In the genomic region with DNA sequence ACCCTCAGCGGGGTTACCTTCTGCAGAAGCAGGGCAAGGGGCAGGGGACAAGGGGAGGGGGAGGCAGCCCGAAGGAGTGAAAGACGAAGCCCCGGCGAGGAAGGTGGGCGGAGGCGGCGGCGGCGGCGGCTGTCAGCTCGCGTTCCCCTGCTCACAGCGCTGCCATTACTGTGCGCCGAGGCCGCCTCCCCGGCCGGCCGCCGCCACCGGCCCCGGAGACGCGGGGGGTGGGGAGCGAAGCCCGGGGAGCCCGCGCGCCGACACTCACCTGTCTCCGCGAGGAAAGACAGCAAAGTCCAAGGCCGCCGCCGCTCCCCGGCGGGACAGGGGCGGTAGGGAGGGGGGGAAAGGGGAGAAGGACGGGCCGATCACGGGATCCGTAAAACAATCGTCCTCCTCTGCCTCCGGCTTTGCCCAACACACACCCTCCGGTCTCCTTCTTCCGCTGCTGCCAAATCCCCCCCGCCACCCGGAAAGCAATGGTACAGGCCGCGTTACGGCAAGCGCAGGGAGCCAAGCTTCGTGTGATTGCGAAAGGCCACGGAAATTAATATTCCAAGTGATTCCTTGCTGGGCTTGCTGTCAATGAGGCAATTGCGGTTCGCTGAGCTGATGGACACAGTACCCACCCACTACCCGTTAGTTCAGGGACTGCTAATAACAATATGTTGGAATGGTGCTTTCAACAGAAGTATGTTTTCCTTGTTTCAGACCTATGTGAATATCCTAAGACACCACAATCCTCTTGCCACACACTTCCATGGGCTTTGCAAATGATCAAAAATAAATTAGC, we compare ENCODE assay signal across 8 cellular contexts. TPM values are rescaled to one million over a fixed set of nuclear protein-coding genes. Genes with fewer than 3 reads are reported as not detected.
DNase-seq lines count a peak whose midpoint lies in the region; ATAC-seq and TF ChIP-seq lines count a peak whose summit lies in the region.

A gene (minus strand): TSS at position 180 of the 793 bp plus-strand sequence. CDS start 19,024 bp downstream, outside the sequence.

- peaks cover 7% of the 10 kb centered on the region for H3K9me3 Mint-ChIP-seq in activated CD4-positive, alpha-beta T cell treated with anti-CD3 and anti-CD28 coated beads, Interleukin-2, amount 10 ng/mL, durations not matched to agents 24 days and 14 days

- H3K27me3 ChIP-seq in BJ (ENCODE audit: control insufficient read depth, insufficient read depth, low read length): no peaks in the 10 kb centered on the region

- TF ChIP-seq CTCF in BJ (IDR thresholded peaks at IDR 0.05; ENCODE audit: insufficient read depth, low read depth, low read length) (no peak), coronary artery (IDR thresholded peaks at IDR 0.05) (no peak)

- POLR2A ChIA-PET in BJ (lab: Charles Lee): interaction anchor here (0.6 kb wide), 1 partner anchor 29 kb away, joined by 3 read pairs; no protein-coding TSS in a partner anchor

- H3K27me3 Mint-ChIP-seq in activated CD4-positive, alpha-beta T cell treated with anti-CD3 and anti-CD28 coated beads, Interleukin-2, amount 10 ng/mL, durations not matched to agents 24 days and 14 days: peaks cover 5% of the 10 kb centered on the region

- peak within 1 kb of the TSS; percentile 97 for H3K27ac Mint-ChIP-seq in activated CD4-positive, alpha-beta T cell treated with anti-CD3 and anti-CD28 coated beads, Interleukin-2, amount 10 ng/mL, durations not matched to agents 24 days and 14 days

- H3K4me3 ChIP-seq in BJ (ENCODE audit: low read depth, low read length) (peak within 1 kb of the TSS; percentile 98), coronary artery (peak within 1 kb of the TSS; percentile 89)

- peaks cover 11% of the 10 kb centered on the region for H3K36me3 Mint-ChIP-seq in activated CD4-positive, alpha-beta T cell treated with anti-CD3 and anti-CD28 coated beads, Interleukin-2, amount 10 ng/mL, durations not matched to agents 24 days and 14 days (ENCODE audit: low read depth)

- intact Hi-C loops in activated CD4-positive, alpha-beta T cell treated with anti-CD3 and anti-CD28 coated beads, Interleukin-2, amount 10 ng/mL, durations not matched to agents 24 days and 14 days (cut with micrococcal nuclease): loop anchor here (1.0 kb wide), 3 partner anchors 36 to 106 kb away; a partner anchor contains a TSS
- intact Hi-C loops in left colon (cut with DNase I, micrococcal nuclease): no loop called here

- peak within 1 kb of the TSS; percentile 84 for H3K4me3 Mint-ChIP-seq in activated CD4-positive, alpha-beta T cell treated with anti-CD3 and anti-CD28 coated beads, Interleukin-2, amount 10 ng/mL, durations not matched to agents 24 days and 14 days

- peak within 1 kb of the TSS; percentile 77 to 97 for H3K27ac ChIP-seq in coronary artery

- ATAC-seq in GM19324 (IDR thresholded peaks at IDR 0.05; ENCODE audit: low FRiP score, unreplicated experiment) (peak; percentile 96), HG03460 (IDR thresholded peaks at IDR 0.05; ENCODE audit: unreplicated experiment) (peak; percentile 92), left colon (peak; percentile 97)

- H3K36me3 ChIP-seq in BJ (ENCODE audit: control insufficient read depth, insufficient read depth, low read length): no peaks in the 10 kb centered on the region

- CTCF ChIA-PET in BJ (lab: Yijun Ruan, JAX): interaction anchor here (0.6 kb wide), 1 partner anchor 15 kb away, joined by 4 read pairs; no protein-coding TSS in a partner anchor

- peaks cover 40% of the 10 kb centered on the region for H3K4me1 Mint-ChIP-seq in activated CD4-positive, alpha-beta T cell treated with anti-CD3 and anti-CD28 coated beads, Interleukin-2, amount 10 ng/mL, durations not matched to agents 24 days and 14 days

- DNase-seq in BJ (ENCODE audit: low read depth) (peak; percentile 56), NCI-H524 treated with DMSO at 0.1 percent for 48 hours (lab: John Stamatoyannopoulos, UW) (peak; percentile 16), coronary artery (ENCODE audit: low spot score) (peak; percentile 93), left colon (peak; percentile 90 to 91)
- peak; percentile 98 for DNase-seq in activated CD4-positive, alpha-beta T cell treated with anti-CD3 and anti-CD28 coated beads, Interleukin-2, amount 10 ng/mL, durations not matched to agents 24 days and 14 days
- DNase-seq in stimulated activated CD4-positive, alpha-beta T cell treated with anti-CD3 and anti-CD28 coated beads, Interleukin-1b, Interleukin-23, amount 100 ng/mL, for 4 hours (ENCODE audit: low read depth in 2 of 2): peak; percentile 85 to 88

RNA-seq across cellular contexts. Expression of the gene that starts here (rescaled TPM):
- polyA plus RNA-seq in BJ (2011; rRNA removed): 9.4 and 20.7 TPM in 2 replicates
- polyA minus RNA-seq in BJ (2011; rRNA and poly(A)+ RNA removed): 10.3 and 12.1 TPM in 2 replicates
- total RNA-seq in activated CD4-positive, alpha-beta T cell treated with anti-CD3 and anti-CD28 coated beads, Interleukin-2, amount 10 ng/mL, durations not matched to agents 24 days and 14 days: 50.2 and 50.4 TPM in 2 replicates
- 10 to 100 TPM; 22.3 to 25.0 TPM for total RNA-seq in left colon

Comparison
In these comparisons a context has a peak if more than half of its experiments do, and no peak if none do; other contexts are left out.
1. Peak in every context shown above with its lines: DNase-seq, ATAC-seq, H3K4me3 ChIP-seq and H3K27ac ChIP-seq.
2. DNase-seq: peak in every context shown above with its lines; median percentile 98 in activated CD4-positive, alpha-beta T cell treated with anti-CD3 and anti-CD28 coated beads, Interleukin-2, amount 10 ng/mL, durations not matched to agents 24 days and 14 days; 93 in coronary artery; 90 in left colon; 86 in stimulated activated CD4-positive, alpha-beta T cell treated with anti-CD3 and anti-CD28 coated beads, Interleukin-1b, Interleukin-23, amount 100 ng/mL, for 4 hours; 56 in BJ; 16 in NCI-H524 treated with DMSO at 0.1 percent for 48 hours.